In genomic region chr2:1907283-1907682, GRCh38 we compare ENCODE assay signal across 19 cellular contexts.
DNase-seq lines count a peak whose midpoint lies in the region; TF ChIP-seq lines count a peak whose summit lies in the region.
"Had no signal": no experiment of that assay in that cellular context is flagged by ENCODE, and none has a peak within 500 bp of the region (broad histone marks: within the 10 kb centered on the region; RNA-seq: fewer than 3 reads in every experiment).

No MANE protein-coding gene starts in this region.

- H3K27me3 ChIP-seq in WERI-Rb-1 (ENCODE audit: insufficient read depth, low read depth, severe bottlenecking) (no peaks in the 10 kb centered on the region), uterus (no peaks in the 10 kb centered on the region)

- H3K27ac Mint-ChIP-seq in osteocyte (ENCODE audit: unreplicated experiment): no peak overlapping the region
- H3K27ac Mint-ChIP-seq: CD8-positive, alpha-beta memory T cell; H9; IgD-negative memory B cell had no signal

- H3K9me3 ChIP-seq in WERI-Rb-1 (ENCODE audit: severe bottlenecking) (no peaks in the 10 kb centered on the region), uterus (no peaks in the 10 kb centered on the region)
- H3K9me3 ChIP-seq: SJSA1 had no signal

- no peak for TF ChIP-seq POLR2A in uterus (IDR thresholded peaks at IDR 0.05)

- no peaks in the 10 kb centered on the region for H3K36me3 ChIP-seq in WERI-Rb-1
- H3K36me3 ChIP-seq in uterus: no peaks in the 10 kb centered on the region
- H3K36me3 ChIP-seq: SJSA1 had no signal

- H3K27me3 Mint-ChIP-seq in osteocyte (ENCODE audit: unreplicated experiment): peaks cover 14% of the 10 kb centered on the region
- H3K27me3 Mint-ChIP-seq: IgD-negative memory B cell had no signal

- H3K36me3 Mint-ChIP-seq in osteocyte (ENCODE audit: unreplicated experiment): no peaks in the 10 kb centered on the region
- H3K36me3 Mint-ChIP-seq: CD8-positive, alpha-beta memory T cell; IgD-negative memory B cell had no signal

- H3K4me1 Mint-ChIP-seq in osteocyte (ENCODE audit: unreplicated experiment): no peaks in the 10 kb centered on the region
- H3K4me1 Mint-ChIP-seq: CD8-positive, alpha-beta memory T cell; IgD-negative memory B cell had no signal

- no peaks in the 10 kb centered on the region for H3K9me3 Mint-ChIP-seq in osteocyte (ENCODE audit: unreplicated experiment)
- H3K9me3 Mint-ChIP-seq: CD8-positive, alpha-beta memory T cell; H9 had no signal

- peak; percentile 37 for DNase-seq in DMS 273 treated with DMSO at 0.1 percent for 48 hours (lab: John Stamatoyannopoulos, UW)
- DNase-seq in NCI-H2171 (lab: John Stamatoyannopoulos, UW): peak; percentile 77
- peak; percentile 90 for DNase-seq in WERI-Rb-1
- DNase-seq in osteocyte (ENCODE audit: extremely low spot score, unreplicated experiment): peak; percentile 23
- DNase-seq in uterus: no peak
- no peak for DNase-seq in dermis blood vessel endothelial cell
- DNase-seq in stimulated activated naive CD4-positive, alpha-beta T cell (lab: John Stamatoyannopoulos, UW): no peak
- DNase-seq: CD8-positive, alpha-beta memory T cell; DND-41; H9; Karpas-422; NCI-H1048; NCI-H1436 treated with DMSO at 0.1 percent for 48 hours; NCI-H2081 treated with DMSO at 0.1 percent for 48 hours; NCI-H510A; SW 1271 had no signal

- H3K27ac ChIP-seq in WERI-Rb-1: peak overlapping the region; percentile 53
- no peak overlapping the region for H3K27ac ChIP-seq in uterus
- H3K27ac ChIP-seq: HL-60, SJSA1 had no signal

- peak; percentile 12; the same call in 1 of the 2 replicates for TF ChIP-seq CTCF in WERI-Rb-1 (IDR thresholded peaks at IDR 0.05; ENCODE audit: low read depth, low read length)
- no peak for TF ChIP-seq CTCF in osteocyte (IDR thresholded peaks at IDR 0.05)
- no peak for TF ChIP-seq CTCF in uterus (IDR thresholded peaks at IDR 0.05)

- H3K4me1 ChIP-seq in uterus: no peaks in the 10 kb centered on the region
- H3K4me1 ChIP-seq: SJSA1 had no signal

- intact Hi-C loops in uterus (cut with DNase I; ENCODE audit: low total_unique reads): no loop called here

- no peak overlapping the region for H3K4me3 Mint-ChIP-seq in osteocyte (ENCODE audit: unreplicated experiment)
- H3K4me3 Mint-ChIP-seq: CD8-positive, alpha-beta memory T cell; H9; IgD-negative memory B cell had no signal

- H3K4me3 ChIP-seq in WERI-Rb-1 (ENCODE audit: low read depth, low read length) (no peak overlapping the region), uterus (no peak overlapping the region)
- H3K4me3 ChIP-seq: SJSA1 had no signal

Comparison
In these comparisons a context has a peak if more than half of its experiments do, and no peak if none do; other contexts are left out.
1. DNase-seq: peak in DMS 273 treated with DMSO at 0.1 percent for 48 hours (single experiment), NCI-H2171 (single experiment), WERI-Rb-1 (single experiment) and osteocyte (single experiment); none in uterus (0 of 2), dermis blood vessel endothelial cell (single experiment) and stimulated activated naive CD4-positive, alpha-beta T cell (0 of 6).